1 cellular context compared by ENCODE assay signal in genomic region chr16:88487920-88488842, GRCh38.
TF ChIP-seq lines count a peak whose summit lies in the region.

No MANE protein-coding gene starts in this region.

TF ChIP-seq in HepG2, 621 proteins besides CTCF, POLR2A, EP300 and RAD21 (continued from another document and continues in another):
- TF ChIP-seq IKZF4 (CRISPR knock-in tag; IDR thresholded peaks at IDR 0.05; ENCODE audit: borderline replicate concordance, low read depth, not compliant biosample characterization) (peak; percentile 100), TFAP4 (IDR thresholded peaks at IDR 0.05; ENCODE audit: borderline replicate concordance, low read depth) (peak; percentile 92), MXD1 (CRISPR knock-in tag; IDR thresholded peaks at IDR 0.05) (peak; percentile 100), HNRNPL (IDR thresholded peaks at IDR 0.05; ENCODE audit: low read depth, low read length) (peak; percentile 97), ZC3H13 (CRISPR knock-in tag; IDR thresholded peaks at IDR 0.05) (peak; percentile 100), SAP130 (CRISPR knock-in tag; IDR thresholded peaks at IDR 0.05; ENCODE audit: low read depth) (peak; percentile 99), ZNF709 (CRISPR knock-in tag; IDR thresholded peaks at IDR 0.05) (peak; percentile 100), CCAR2 (optimal IDR thresholded peaks at IDR 0.05; ENCODE audit: low read depth, low read length) (peak; percentile 40), JARID2 (CRISPR knock-in tag; IDR thresholded peaks at IDR 0.05; ENCODE audit: insufficient replicate concordance) (peak; percentile 99), ZNF101 (CRISPR knock-in tag; IDR thresholded peaks at IDR 0.05; ENCODE audit: borderline replicate concordance, low read depth) (peak; percentile 100), IKZF1 (IDR thresholded peaks at IDR 0.05) (no peak), ZNF230 (CRISPR knock-in tag; IDR thresholded peaks at IDR 0.05) (peak; percentile 100), HOMEZ (CRISPR knock-in tag; IDR thresholded peaks at IDR 0.05; ENCODE audit: low read depth) (peak; percentile 98), ZFAT (CRISPR knock-in tag; conservative IDR thresholded peaks at IDR 0.05) (peak; percentile 98), ZNF33A (CRISPR knock-in tag; IDR thresholded peaks at IDR 0.05; ENCODE audit: borderline replicate concordance) (peak; percentile 100), CENPT (CRISPR knock-in tag; IDR thresholded peaks at IDR 0.05; ENCODE audit: low read depth) (peak; percentile 100), TEAD3 (CRISPR knock-in tag; optimal IDR thresholded peaks at IDR 0.05; ENCODE audit: borderline replicate concordance) (peak; percentile 93), ZNF784 (CRISPR knock-in tag; IDR thresholded peaks at IDR 0.05; ENCODE audit: borderline replicate concordance) (peak; percentile 100), ZNF30 (CRISPR knock-in tag; IDR thresholded peaks at IDR 0.05) (peak; percentile 100), RARA (CRISPR knock-in tag; IDR thresholded peaks at IDR 0.05) (peak; percentile 98), SP5 (CRISPR knock-in tag; IDR thresholded peaks at IDR 0.05; ENCODE audit: borderline replicate concordance, low read depth) (peak; percentile 80), HNF4A (CRISPR knock-in tag; IDR thresholded peaks at IDR 0.05) (peak; percentile 98), HHEX (CRISPR knock-in tag; IDR thresholded peaks at IDR 0.05) (peak; percentile 83), ZNF672 (CRISPR knock-in tag; IDR thresholded peaks at IDR 0.05) (peak; percentile 99), CBX2 (IDR thresholded peaks at IDR 0.05; ENCODE audit: low read depth, low read length) (no peak), CBX2 (CRISPR knock-in tag; IDR thresholded peaks at IDR 0.05; ENCODE audit: low read depth) (peak; percentile 100), SMAD1 (CRISPR knock-in tag; IDR thresholded peaks at IDR 0.05; ENCODE audit: borderline replicate concordance, low read depth) (peak; percentile 100; the same call in 1 of the 2 replicates), KLF15 (CRISPR knock-in tag; IDR thresholded peaks at IDR 0.05; ENCODE audit: borderline replicate concordance) (peak; percentile 100), ZSCAN9 (CRISPR knock-in tag; IDR thresholded peaks at IDR 0.05; ENCODE audit: borderline replicate concordance) (peak; percentile 100), ZNF234 (CRISPR knock-in tag; conservative IDR thresholded peaks at IDR 0.05) (peak; percentile 100), ZBTB21 (CRISPR knock-in tag; IDR thresholded peaks at IDR 0.05) (peak; percentile 94), ZKSCAN5 (CRISPR knock-in tag; IDR thresholded peaks at IDR 0.05) (peak; percentile 98), RELA (CRISPR knock-in tag; IDR thresholded peaks at IDR 0.05) (peak; percentile 93), TSC22D2 (CRISPR knock-in tag; IDR thresholded peaks at IDR 0.05; ENCODE audit: borderline replicate concordance) (peak; percentile 100), SIN3B (IDR thresholded peaks at IDR 0.05; ENCODE audit: low read length) (no peak; the same call in 1 of the 2 replicates), THAP8 (CRISPR knock-in tag; IDR thresholded peaks at IDR 0.05; ENCODE audit: borderline replicate concordance) (peak; percentile 100), ZBTB40 (IDR thresholded peaks at IDR 0.05) (no peak), ZBTB40 (CRISPR knock-in tag; IDR thresholded peaks at IDR 0.05) (peak; percentile 99), ZSCAN30 (CRISPR knock-in tag; IDR thresholded peaks at IDR 0.05) (peak; percentile 100), AGO2 (optimal IDR thresholded peaks at IDR 0.05; ENCODE audit: low read depth, low read length) (peak; percentile 93), TFDP1 (CRISPR knock-in tag; IDR thresholded peaks at IDR 0.05; ENCODE audit: borderline replicate concordance) (peak; percentile 100), TRIM24 (CRISPR knock-in tag; IDR thresholded peaks at IDR 0.05) (peak; percentile 95), NFKB2 (CRISPR knock-in tag; IDR thresholded peaks at IDR 0.05; ENCODE audit: borderline replicate concordance) (peak; percentile 100), CBX1 (IDR thresholded peaks at IDR 0.05; ENCODE audit: low read depth) (peak; percentile 98)
- TF ChIP-seq, protein P1, sequence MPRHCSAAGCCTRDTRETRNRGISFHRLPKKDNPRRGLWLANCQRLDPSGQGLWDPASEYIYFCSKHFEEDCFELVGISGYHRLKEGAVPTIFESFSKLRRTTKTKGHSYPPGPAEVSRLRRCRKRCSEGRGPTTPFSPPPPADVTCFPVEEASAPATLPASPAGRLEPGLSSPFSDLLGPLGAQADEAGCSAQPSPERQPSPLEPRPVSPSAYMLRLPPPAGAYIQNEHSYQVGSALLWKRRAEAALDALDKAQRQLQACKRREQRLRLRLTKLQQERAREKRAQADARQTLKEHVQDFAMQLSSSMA (CRISPR knock-in tag; IDR thresholded peaks at IDR 0.05), result peak; percentile 99
- TF ChIP-seq, protein P2, sequence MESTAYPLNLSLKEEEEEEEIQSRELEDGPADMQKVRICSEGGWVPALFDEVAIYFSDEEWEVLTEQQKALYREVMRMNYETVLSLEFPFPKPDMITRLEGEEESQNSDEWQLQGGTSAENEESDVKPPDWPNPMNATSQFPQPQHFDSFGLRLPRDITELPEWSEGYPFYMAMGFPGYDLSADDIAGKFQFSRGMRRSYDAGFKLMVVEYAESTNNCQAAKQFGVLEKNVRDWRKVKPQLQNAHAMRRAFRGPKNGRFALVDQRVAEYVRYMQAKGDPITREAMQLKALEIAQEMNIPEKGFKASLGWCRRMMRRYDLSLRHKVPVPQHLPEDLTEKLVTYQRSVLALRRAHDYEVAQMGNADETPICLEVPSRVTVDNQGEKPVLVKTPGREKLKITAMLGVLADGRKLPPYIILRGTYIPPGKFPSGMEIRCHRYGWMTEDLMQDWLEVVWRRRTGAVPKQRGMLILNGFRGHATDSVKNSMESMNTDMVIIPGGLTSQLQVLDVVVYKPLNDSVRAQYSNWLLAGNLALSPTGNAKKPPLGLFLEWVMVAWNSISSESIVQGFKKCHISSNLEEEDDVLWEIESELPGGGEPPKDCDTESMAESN (CRISPR knock-in tag; conservative IDR thresholded peaks at IDR 0.05), result peak; percentile 100
- TF ChIP-seq, protein P3, sequence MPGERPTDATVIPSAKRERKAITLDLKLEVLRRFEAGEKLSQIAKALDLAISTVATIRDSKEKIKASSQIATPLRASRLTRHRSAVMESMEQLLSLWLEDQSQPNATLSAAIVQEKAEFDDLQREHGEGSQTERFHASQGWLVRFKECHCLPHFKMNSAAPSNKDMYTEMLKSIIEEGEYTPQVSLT (CRISPR knock-in tag; IDR thresholded peaks at IDR 0.05; ENCODE audit: borderline replicate concordance, low read depth), result peak; percentile 100
- TF ChIP-seq, protein P4, sequence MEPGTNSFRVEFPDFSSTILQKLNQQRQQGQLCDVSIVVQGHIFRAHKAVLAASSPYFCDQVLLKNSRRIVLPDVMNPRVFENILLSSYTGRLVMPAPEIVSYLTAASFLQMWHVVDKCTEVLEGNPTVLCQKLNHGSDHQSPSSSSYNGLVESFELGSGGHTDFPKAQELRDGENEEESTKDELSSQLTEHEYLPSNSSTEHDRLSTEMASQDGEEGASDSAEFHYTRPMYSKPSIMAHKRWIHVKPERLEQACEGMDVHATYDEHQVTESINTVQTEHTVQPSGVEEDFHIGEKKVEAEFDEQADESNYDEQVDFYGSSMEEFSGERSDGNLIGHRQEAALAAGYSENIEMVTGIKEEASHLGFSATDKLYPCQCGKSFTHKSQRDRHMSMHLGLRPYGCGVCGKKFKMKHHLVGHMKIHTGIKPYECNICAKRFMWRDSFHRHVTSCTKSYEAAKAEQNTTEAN (CRISPR knock-in tag; conservative IDR thresholded peaks at IDR 0.05), result peak; percentile 100
